In the genomic region with DNA sequence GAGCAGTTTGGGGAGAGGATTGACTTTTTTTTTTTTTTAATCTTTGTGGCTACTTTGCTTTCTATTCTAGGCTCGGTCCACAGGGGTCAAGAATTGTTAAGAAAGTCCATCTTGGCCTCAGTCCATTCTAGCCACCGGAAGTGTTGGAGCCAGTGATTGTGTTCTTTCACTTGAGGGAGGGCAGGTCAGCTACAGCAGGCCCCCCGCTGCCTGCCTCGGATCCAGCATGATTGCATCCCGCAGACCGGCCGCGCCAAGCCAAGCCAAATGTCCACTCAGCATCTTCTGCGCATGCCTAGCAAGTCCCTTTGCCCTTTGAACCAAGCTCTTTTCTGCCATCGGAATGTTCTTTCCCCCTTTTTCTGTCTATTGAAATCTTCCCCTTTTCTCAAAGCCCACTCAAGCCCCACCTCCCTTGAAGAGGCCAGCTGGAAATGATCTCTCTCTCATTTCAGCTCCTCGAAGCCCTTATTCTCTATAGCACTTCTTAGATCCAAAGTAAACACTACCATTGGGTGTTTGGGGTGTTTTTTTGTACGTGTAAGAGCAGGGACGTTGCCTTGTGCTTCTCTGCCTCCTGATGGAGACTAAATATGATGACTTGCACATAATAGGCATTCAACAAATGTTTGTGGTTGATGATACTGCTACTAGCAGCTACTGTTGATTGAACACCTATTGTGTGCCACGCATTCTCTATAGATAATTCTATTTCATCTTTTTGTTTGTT, we compare ENCODE assay signal across 9 cellular contexts.
DNase-seq lines count a peak whose midpoint lies in the region; ATAC-seq and TF ChIP-seq lines count a peak whose summit lies in the region.
"Had no signal": no experiment of that assay in that cellular context is flagged by ENCODE, and none has a peak within 500 bp of the region (broad histone marks: within the 10 kb centered on the region; RNA-seq: fewer than 3 reads in every experiment).

No MANE protein-coding gene starts in this region.

- H3K4me3 Mint-ChIP-seq in progenitor cell of endocrine pancreas (ENCODE audit: low read depth): no peak overlapping the region
- H3K4me3 Mint-ChIP-seq in activated CD4-positive, alpha-beta memory T cell treated with anti-CD3 and anti-CD28 coated beads for 36 hours: no peak overlapping the region
- H3K4me3 Mint-ChIP-seq: H9 had no signal

- no peak for ATAC-seq in HG03159 (IDR thresholded peaks at IDR 0.05; ENCODE audit: unreplicated experiment)

- in situ Hi-C loops in GM23248 (cut with MboI): no loop called here

- H3K27ac ChIP-seq in GM23248: no peak overlapping the region
- H3K27ac ChIP-seq: dorsolateral prefrontal cortex had no signal

- H3K27me3 ChIP-seq in GM23248 (replicated peaks; ENCODE audit: insufficient read depth): no peaks in the 10 kb centered on the region

- no peaks in the 10 kb centered on the region for H4K20me1 ChIP-seq in GM23248 (ENCODE audit: insufficient read depth)

- H3K27me3 Mint-ChIP-seq in progenitor cell of endocrine pancreas: peaks cover 3% of the 10 kb centered on the region
- no peaks in the 10 kb centered on the region for H3K27me3 Mint-ChIP-seq in activated CD4-positive, alpha-beta memory T cell treated with anti-CD3 and anti-CD28 coated beads for 36 hours

- H3K36me3 Mint-ChIP-seq in progenitor cell of endocrine pancreas (ENCODE audit: insufficient read depth): no peaks in the 10 kb centered on the region
- H3K36me3 Mint-ChIP-seq in activated CD4-positive, alpha-beta memory T cell treated with anti-CD3 and anti-CD28 coated beads for 36 hours: no peaks in the 10 kb centered on the region

- DNase-seq in GM23248: peak; percentile 5
- DNase-seq in NCI-H345 treated with DMSO at 0.1 percent for 48 hours (lab: John Stamatoyannopoulos, UW; ENCODE audit: unreplicated experiment): peak; percentile 4
- DNase-seq in fibroblast of the aortic adventitia (ENCODE audit: low read depth): peak; percentile 71
- DNase-seq in progenitor cell of endocrine pancreas (ENCODE audit: low spot score, unreplicated experiment): no peak
- no peak for DNase-seq in effector CD8-positive, alpha-beta T cell (lab: John Stamatoyannopoulos, UW)
- no peak for DNase-seq in activated CD4-positive, alpha-beta memory T cell treated with anti-CD3 and anti-CD28 coated beads for 36 hours
- DNase-seq: H9 had no signal

- intact Hi-C loops in activated CD4-positive, alpha-beta memory T cell treated with anti-CD3 and anti-CD28 coated beads for 36 hours (cut with micrococcal nuclease): no loop called here

- H3K9me3 ChIP-seq in GM23248 (ENCODE audit: low read depth): no peaks in the 10 kb centered on the region

- TF ChIP-seq CTCF in fibroblast of the aortic adventitia (IDR thresholded peaks at IDR 0.05; ENCODE audit: insufficient read depth, low read length): no peak
- TF ChIP-seq CTCF in progenitor cell of endocrine pancreas (IDR thresholded peaks at IDR 0.05; ENCODE audit: unreplicated experiment): no peak

- H3K4me3 ChIP-seq in GM23248 (no peak overlapping the region), fibroblast of the aortic adventitia (ENCODE audit: low read depth, low read length) (peak overlapping the region; percentile 11)
- H3K4me3 ChIP-seq: dorsolateral prefrontal cortex had no signal

- H3K9ac ChIP-seq in GM23248: no peak overlapping the region

- no peaks in the 10 kb centered on the region for H3K79me2 ChIP-seq in GM23248 (ENCODE audit: insufficient read depth)

- peaks cover 5% of the 10 kb centered on the region for H3K4me1 Mint-ChIP-seq in progenitor cell of endocrine pancreas (ENCODE audit: low read depth)
- H3K4me1 Mint-ChIP-seq in activated CD4-positive, alpha-beta memory T cell treated with anti-CD3 and anti-CD28 coated beads for 36 hours (ENCODE audit: low read depth): peaks cover 10% of the 10 kb centered on the region

- H3K36me3 ChIP-seq in GM23248 (ENCODE audit: low read depth): no peaks in the 10 kb centered on the region

- no peaks in the 10 kb centered on the region for H3F3A ChIP-seq in GM23248 (ENCODE audit: insufficient read depth)

- no peaks in the 10 kb centered on the region for H3K9me2 ChIP-seq in GM23248 (ENCODE audit: insufficient read depth)

- 65 to 69% methylated on average over 13 of the region's 14 CpGs for WGBS in GM23248 (ENCODE audit: low coverage in 1 of 2, low lambda C conversion rate in 2 of 2, missing lambda C conversion rate in 2 of 2), 2 experiments

- peaks cover 4% of the 10 kb centered on the region for H3K9me3 Mint-ChIP-seq in progenitor cell of endocrine pancreas (ENCODE audit: low read depth)
- no peaks in the 10 kb centered on the region for H3K9me3 Mint-ChIP-seq in activated CD4-positive, alpha-beta memory T cell treated with anti-CD3 and anti-CD28 coated beads for 36 hours

- POLR2A ChIA-PET in activated CD4-positive, alpha-beta memory T cell treated with anti-CD3 and anti-CD28 coated beads for 36 hours (lab: Charles Lee): no interaction called here

- H3K27ac Mint-ChIP-seq in progenitor cell of endocrine pancreas: peak overlapping the region; percentile 14
- no peak overlapping the region for H3K27ac Mint-ChIP-seq in activated CD4-positive, alpha-beta memory T cell treated with anti-CD3 and anti-CD28 coated beads for 36 hours
- H3K27ac Mint-ChIP-seq: H9 had no signal

- H2AFZ ChIP-seq in GM23248: no peak overlapping the region

- CTCF ChIA-PET in activated CD4-positive, alpha-beta memory T cell treated with anti-CD3 and anti-CD28 coated beads for 36 hours (lab: Charles Lee): no interaction called here

- no peak overlapping the region for H3K4me2 ChIP-seq in GM23248 (ENCODE audit: unreplicated experiment)

- no peaks in the 10 kb centered on the region for H3K4me1 ChIP-seq in GM23248 (ENCODE audit: insufficient read depth)

Comparison
In these comparisons a context has a peak if more than half of its experiments do, and no peak if none do; other contexts are left out.
1. DNase-seq: peak in GM23248 (single experiment), NCI-H345 treated with DMSO at 0.1 percent for 48 hours (single experiment) and fibroblast of the aortic adventitia (single experiment); none in progenitor cell of endocrine pancreas (single experiment), effector CD8-positive, alpha-beta T cell (single experiment) and activated CD4-positive, alpha-beta memory T cell treated with anti-CD3 and anti-CD28 coated beads for 36 hours (single experiment).